ENCODE assay signal across 9 cellular contexts in genomic region chr16:67883872-67884261, GRCh38. TPM values are rescaled to one million over a fixed set of nuclear protein-coding genes. Genes with fewer than 3 reads are reported as not detected.
DNase-seq lines count a peak whose midpoint lies in the region; ATAC-seq and TF ChIP-seq lines count a peak whose summit lies in the region.
"Had no signal": no experiment of that assay in that cellular context is flagged by ENCODE, and none has a peak within 500 bp of the region (broad histone marks: within the 10 kb centered on the region; RNA-seq: fewer than 3 reads in every experiment).

No MANE protein-coding gene starts in this region.

- peaks cover 26% of the 10 kb centered on the region; the same call in 1 of the 2 replicates for H3F3A ChIP-seq in GM23338 (replicated peaks; ENCODE audit: low read depth)

- H3K9me3 Mint-ChIP-seq in GM23338: no peaks in the 10 kb centered on the region; the same call in 2 of the 3 replicates
- H3K9me3 Mint-ChIP-seq: stimulated activated naive CD8-positive, alpha-beta T cell treated with anti-CD3 and anti-CD28 coated beads, Interleukin-15, Interleukin-2, amounts not matched to agents 100 ng/mL and 50 ng/mL, for 24 hours had no signal

- H3K4me1 Mint-ChIP-seq in GM23338: peaks cover 22% of the 10 kb centered on the region

- H3K4me1 ChIP-seq in GM23338 (ENCODE audit: insufficient read depth): peaks cover 26% of the 10 kb centered on the region
- H3K4me1 ChIP-seq in left ventricle myocardium inferior: peaks cover 56% of the 10 kb centered on the region

- H3K27ac Mint-ChIP-seq in GM23338: no peak overlapping the region
- H3K27ac Mint-ChIP-seq: stimulated activated naive CD8-positive, alpha-beta T cell treated with anti-CD3 and anti-CD28 coated beads, Interleukin-15, Interleukin-2, amounts not matched to agents 100 ng/mL and 50 ng/mL, for 24 hours had no signal

- no peak overlapping the region; the same call in 1 of the 2 replicates for H3K4me2 ChIP-seq in GM23338

- H4K20me1 ChIP-seq in GM23338 (replicated peaks; ENCODE audit: insufficient read depth): no peaks in the 10 kb centered on the region; the same call in 1 of the 2 replicates

- peak; percentile 81 for DNase-seq in AG08396 (ENCODE audit: low spot score)
- DNase-seq in GM23338 (ENCODE audit: low spot score): peak; percentile 90
- peak; percentile 38 for DNase-seq in SK-N-DZ (ENCODE audit: low spot score)
- DNase-seq in activated naive CD4-positive, alpha-beta T cell treated with anti-CD3 and anti-CD28 coated beads, Interleukin-2, amount 50 U/mL, for 16 hours: peak; percentile 77
- peak; percentile 54 for DNase-seq in left ventricle myocardium inferior
- peak; percentile 28 to 56 for DNase-seq in stimulated activated CD4-positive, alpha-beta T cell treated with anti-CD3 and anti-CD28 coated beads, Interleukin-12 subunit alpha, Interleukin-12 subunit beta, amount 100 ng/mL, for 24 hours (ENCODE audit: low read depth in 2 of 2)
- DNase-seq in ureter (ENCODE audit: low spot score): no peak

- H3K79me2 ChIP-seq in GM23338 (replicated peaks; ENCODE audit: insufficient read depth): no peaks in the 10 kb centered on the region

- no peaks in the 10 kb centered on the region for H3K9me3 ChIP-seq in left ventricle myocardium inferior (replicated peaks)

- intact Hi-C loops in left ventricle myocardium inferior (cut with micrococcal nuclease): no loop called here

- peaks cover 20% of the 10 kb centered on the region for H3K27me3 Mint-ChIP-seq in GM23338 (ENCODE audit: insufficient read depth, low read depth, poor library complexity)
- H3K27me3 Mint-ChIP-seq: stimulated activated naive CD8-positive, alpha-beta T cell treated with anti-CD3 and anti-CD28 coated beads, Interleukin-15, Interleukin-2, amounts not matched to agents 100 ng/mL and 50 ng/mL, for 24 hours had no signal

- peaks cover 41% of the 10 kb centered on the region for H3K36me3 Mint-ChIP-seq in GM23338 (ENCODE audit: low read depth)

- H3K27me3 ChIP-seq in GM23338 (ENCODE audit: insufficient read depth) (no peaks in the 10 kb centered on the region), left ventricle myocardium inferior (ENCODE audit: low read depth) (no peaks in the 10 kb centered on the region)

- H3K27ac ChIP-seq in GM23338 (ENCODE audit: low read depth): peak overlapping the region; percentile 88
- H3K27ac ChIP-seq in left ventricle myocardium inferior (replicated peaks): peak overlapping the region; percentile 93

- TF ChIP-seq CTCF in GM23338 (conservative IDR thresholded peaks at IDR 0.05; ENCODE audit: low read depth in 2 of 2) (peak; percentile 83 to 90), left ventricle myocardium inferior (IDR thresholded peaks at IDR 0.05; ENCODE audit: borderline replicate concordance) (peak; percentile 89)

- no peak overlapping the region for H2AFZ ChIP-seq in GM23338

- ATAC-seq in GM23338 (peak; percentile 76), HG03025 (IDR thresholded peaks at IDR 0.05; ENCODE audit: low FRiP score, unreplicated experiment) (no peak)

- H3K9me2 ChIP-seq in GM23338 (ENCODE audit: insufficient read depth): no peaks in the 10 kb centered on the region

- H3K4me3 Mint-ChIP-seq in GM23338: no peak overlapping the region
- H3K4me3 Mint-ChIP-seq: stimulated activated naive CD8-positive, alpha-beta T cell treated with anti-CD3 and anti-CD28 coated beads, Interleukin-15, Interleukin-2, amounts not matched to agents 100 ng/mL and 50 ng/mL, for 24 hours had no signal

- H3K4me3 ChIP-seq in GM23338 (no peak overlapping the region), left ventricle myocardium inferior (no peak overlapping the region)

- H3K36me3 ChIP-seq in GM23338 (ENCODE audit: insufficient read depth) (peaks cover 7% of the 10 kb centered on the region; the same call in 1 of the 2 replicates), left ventricle myocardium inferior (peaks cover 56% of the 10 kb centered on the region)

TF ChIP-seq in GM23338, 12 proteins besides CTCF, POLR2A, EP300 and RAD21:
- TF ChIP-seq EZH2phosphoT487 (IDR thresholded peaks at IDR 0.05; ENCODE audit: unreplicated experiment) (no peak), ETS1 (IDR thresholded peaks at IDR 0.05) (no peak)

RNA-seq across cellular contexts. Expression of gene NRN1L, which starts 0.8 kb away (rescaled TPM):
- total RNA-seq in GM23338 (2014; rRNA removed; shearing (Covaris generic)): 13.8 and 14.0 TPM in 2 replicates
- 26.1 and 33.8 TPM in 2 replicates for polyA plus RNA-seq in GM23338 (2016; fragmentation: Nextera tagmentation; extraction: Ambion mirVana)
- 0.78 TPM in 1 of 2 replicates, not detected in the other for polyA plus RNA-seq in SK-N-DZ (2014; cell fraction: cytosol; rRNA removed)
- 0.77 and 3.5 TPM in 2 replicates for polyA plus RNA-seq in SK-N-DZ (2014; cell fraction: nucleus; rRNA removed)
- total RNA-seq in left ventricle myocardium inferior (0.49 TPM), ureter (not detected)

RNA-seq across cellular contexts. Expression of gene PSKH1, which starts 9.2 kb away (rescaled TPM):
- 22.1 and 23.9 TPM in 2 replicates for total RNA-seq in GM23338 (2014; rRNA removed; shearing (Covaris generic))
- polyA plus RNA-seq in GM23338 (2016; fragmentation: Nextera tagmentation; extraction: Ambion mirVana): 8.3 and 14.3 TPM in 2 replicates
- 13.4 and 16.3 TPM in 2 replicates for polyA plus RNA-seq in SK-N-DZ (2014; cell fraction: cytosol; rRNA removed)
- 8.7 and 13.4 TPM in 2 replicates for polyA plus RNA-seq in SK-N-DZ (2014; cell fraction: nucleus; rRNA removed)
- total RNA-seq in left ventricle myocardium inferior: 19.5 TPM
- 31.2 TPM for total RNA-seq in ureter

RNA-seq across cellular contexts. Expression of gene EDC4, which starts 11.0 kb away (rescaled TPM):
- total RNA-seq in GM23338 (2014; rRNA removed; shearing (Covaris generic)): 74.2 and 98.5 TPM in 2 replicates
- polyA plus RNA-seq in GM23338 (2016; fragmentation: Nextera tagmentation; extraction: Ambion mirVana): 34.8 and 39.6 TPM in 2 replicates
- polyA plus RNA-seq in SK-N-DZ (2014; cell fraction: cytosol; rRNA removed): 55.2 and 62.8 TPM in 2 replicates
- 204 and 255 TPM in 2 replicates for polyA plus RNA-seq in SK-N-DZ (2014; cell fraction: nucleus; rRNA removed)
- total RNA-seq in left ventricle myocardium inferior (33.2 TPM), ureter (64.9 TPM)

RNA-seq across cellular contexts. Expression of gene CENPT, which starts 36.4 kb away (rescaled TPM):
- 31.8 and 55.4 TPM in 2 replicates for total RNA-seq in GM23338 (2014; rRNA removed; shearing (Covaris generic))
- 59.2 and 63.8 TPM in 2 replicates for polyA plus RNA-seq in GM23338 (2016; fragmentation: Nextera tagmentation; extraction: Ambion mirVana)
- polyA plus RNA-seq in SK-N-DZ (2014; cell fraction: cytosol; rRNA removed): 41.6 and 54.9 TPM in 2 replicates
- polyA plus RNA-seq in SK-N-DZ (2014; cell fraction: nucleus; rRNA removed): 463 and 467 TPM in 2 replicates
- total RNA-seq in left ventricle myocardium inferior (20.2 TPM), ureter (50.9 TPM)

RNA-seq across cellular contexts. Expression of gene NUTF2, which starts 37.1 kb away (rescaled TPM):
- total RNA-seq in GM23338 (2014; rRNA removed; shearing (Covaris generic)): 158 and 321 TPM in 2 replicates
- polyA plus RNA-seq in GM23338 (2016; fragmentation: Nextera tagmentation; extraction: Ambion mirVana): 373 and 391 TPM in 2 replicates
- 143 and 159 TPM in 2 replicates for polyA plus RNA-seq in SK-N-DZ (2014; cell fraction: cytosol; rRNA removed)
- polyA plus RNA-seq in SK-N-DZ (2014; cell fraction: nucleus; rRNA removed): 137 and 145 TPM in 2 replicates
- total RNA-seq in left ventricle myocardium inferior: 73.6 TPM
- total RNA-seq in ureter: 85.2 TPM
